In genomic region chr18:48929951-48930713, GRCh38 we compare ENCODE assay signal across 8 cellular contexts. TPM values are rescaled to one million over a fixed set of nuclear protein-coding genes. Genes with fewer than 3 reads are reported as not detected.
DNase-seq lines count a peak whose midpoint lies in the region; ATAC-seq and TF ChIP-seq lines count a peak whose summit lies in the region.

No MANE protein-coding gene starts in this region.

- no TSS peak for BruUV-seq in PC-3 (replicated peaks; lab: Mats Ljungman, UMichigan)

- intact Hi-C loops in activated CD4-positive, alpha-beta T cell treated with anti-CD3 and anti-CD28 coated beads, Interleukin-2, amount 10 ng/mL, durations not matched to agents 24 days and 14 days (cut with micrococcal nuclease): loop anchor here (10.0 kb wide), 1 partner anchor 255 kb away; no protein-coding TSS in a partner anchor
- intact Hi-C loops in PC-3 (cut with micrococcal nuclease): no loop called here

- no peaks in the 10 kb centered on the region for H3K9me3 ChIP-seq in thoracic aorta
- H3K9me3 ChIP-seq in PC-3 (ENCODE audit: low read length): no peaks in the 10 kb centered on the region

- TF ChIP-seq CTCF in thoracic aorta (IDR thresholded peaks at IDR 0.05) (no peak), PC-3 (conservative IDR thresholded peaks at IDR 0.05; ENCODE audit: low read depth, low read length) (no peak)

- H4K20me1 ChIP-seq in PC-3 (ENCODE audit: low read length): no peaks in the 10 kb centered on the region

- H3K4me3 ChIP-seq in thoracic aorta (peak overlapping the region; percentile 51), PC-3 (ENCODE audit: low read length) (no peak overlapping the region)

- H2AFZ ChIP-seq in PC-3 (ENCODE audit: low read length): no peak overlapping the region

- H3F3A ChIP-seq in PC-3 (ENCODE audit: low read length, unreplicated experiment): no peaks in the 10 kb centered on the region

- H3K4me1 ChIP-seq in thoracic aorta (ENCODE audit: control insufficient read depth in 1 of 2, low read depth in 2 of 2) (peaks cover 91 to 100% of the 10 kb centered on the region in 2 donors), PC-3 (ENCODE audit: insufficient read depth, low read length) (no peaks in the 10 kb centered on the region)

- POLR2A ChIA-PET in PC-3 (lab: Charles Lee; ENCODE audit: unreplicated experiment): no interaction called here

- no peaks in the 10 kb centered on the region for H3K27me3 Mint-ChIP-seq in activated CD4-positive, alpha-beta T cell treated with anti-CD3 and anti-CD28 coated beads, Interleukin-2, amount 10 ng/mL, durations not matched to agents 24 days and 14 days

- H3K36me3 ChIP-seq in thoracic aorta: no peaks in the 10 kb centered on the region
- no peaks in the 10 kb centered on the region for H3K36me3 ChIP-seq in PC-3 (ENCODE audit: low read depth, low read length)

- H3K9me3 Mint-ChIP-seq in activated CD4-positive, alpha-beta T cell treated with anti-CD3 and anti-CD28 coated beads, Interleukin-2, amount 10 ng/mL, durations not matched to agents 24 days and 14 days: no peaks in the 10 kb centered on the region

- CTCF ChIA-PET in PC-3 (lab: Charles Lee): no interaction called here

- no peak overlapping the region for H3K4me2 ChIP-seq in PC-3 (ENCODE audit: low read length)

- H3K27ac ChIP-seq in layer of hippocampus (ENCODE audit: low read depth, low read length) (peak overlapping the region; percentile 43), thoracic aorta (peak overlapping the region; percentile 86 to 87), PC-3 (ENCODE audit: low read length) (no peak overlapping the region)

- peaks cover 90% of the 10 kb centered on the region for H3K4me1 Mint-ChIP-seq in activated CD4-positive, alpha-beta T cell treated with anti-CD3 and anti-CD28 coated beads, Interleukin-2, amount 10 ng/mL, durations not matched to agents 24 days and 14 days

- H3K27ac Mint-ChIP-seq in activated CD4-positive, alpha-beta T cell treated with anti-CD3 and anti-CD28 coated beads, Interleukin-2, amount 10 ng/mL, durations not matched to agents 24 days and 14 days: peak overlapping the region; percentile 85

- H3K4me3 Mint-ChIP-seq in activated CD4-positive, alpha-beta T cell treated with anti-CD3 and anti-CD28 coated beads, Interleukin-2, amount 10 ng/mL, durations not matched to agents 24 days and 14 days: peak overlapping the region; percentile 84

- H3K9me2 ChIP-seq in PC-3 (replicated peaks; ENCODE audit: low read length): no peaks in the 10 kb centered on the region

- H3K79me2 ChIP-seq in PC-3 (ENCODE audit: low read length): no peaks in the 10 kb centered on the region

- H3K27me3 ChIP-seq in layer of hippocampus (ENCODE audit: control insufficient read depth, insufficient read depth, low read length) (no peaks in the 10 kb centered on the region), thoracic aorta (replicated peaks; ENCODE audit: insufficient read depth) (no peaks in the 10 kb centered on the region), PC-3 (ENCODE audit: low read length) (no peaks in the 10 kb centered on the region)

- no peak for DNase-seq in activated CD4-positive, alpha-beta T cell treated with anti-CD3 and anti-CD28 coated beads, Interleukin-2, amount 10 ng/mL, durations not matched to agents 24 days and 14 days
- DNase-seq in activated CD4-positive, alpha-beta T cell treated with anti-CD3 and anti-CD28 coated beads, Interleukin-2, amount 50 U/mL, for 1 hour: no peak
- DNase-seq in amniotic stem cell (lab: John Stamatoyannopoulos, UW) (peak; percentile 69), thoracic aorta (ENCODE audit: low spot score) (no peak), PC-3 (no peak)

- peaks cover 23% of the 10 kb centered on the region for H3K36me3 Mint-ChIP-seq in activated CD4-positive, alpha-beta T cell treated with anti-CD3 and anti-CD28 coated beads, Interleukin-2, amount 10 ng/mL, durations not matched to agents 24 days and 14 days (ENCODE audit: low read depth)

- H3K9ac ChIP-seq in PC-3 (ENCODE audit: low read length): no peak overlapping the region

- ATAC-seq in thoracic aorta (ENCODE audit: insufficient number of reproducible peaks, low FRiP score, low read depth) (no peak), GM19455 (IDR thresholded peaks at IDR 0.05; ENCODE audit: unreplicated experiment) (no peak), HG03039 (IDR thresholded peaks at IDR 0.05; ENCODE audit: unreplicated experiment) (no peak), PC-3 (no peak)

RNA-seq across cellular contexts. Expression of gene SMAD7, which starts 20.6 kb away (rescaled TPM):
- 21.8 and 22.4 TPM in 2 replicates for total RNA-seq in activated CD4-positive, alpha-beta T cell treated with anti-CD3 and anti-CD28 coated beads, Interleukin-2, amount 10 ng/mL, durations not matched to agents 24 days and 14 days
- total RNA-seq in thoracic aorta (100 to 1,000 TPM in 1 of 2 donors, 10 to 100 TPM in 1; 80.8 to 107 TPM), PC-3 (2014; rRNA removed) (7.9 and 9.4 TPM in 2 replicates)
